ENCODE assay signal across 9 cellular contexts in the genomic region with DNA sequence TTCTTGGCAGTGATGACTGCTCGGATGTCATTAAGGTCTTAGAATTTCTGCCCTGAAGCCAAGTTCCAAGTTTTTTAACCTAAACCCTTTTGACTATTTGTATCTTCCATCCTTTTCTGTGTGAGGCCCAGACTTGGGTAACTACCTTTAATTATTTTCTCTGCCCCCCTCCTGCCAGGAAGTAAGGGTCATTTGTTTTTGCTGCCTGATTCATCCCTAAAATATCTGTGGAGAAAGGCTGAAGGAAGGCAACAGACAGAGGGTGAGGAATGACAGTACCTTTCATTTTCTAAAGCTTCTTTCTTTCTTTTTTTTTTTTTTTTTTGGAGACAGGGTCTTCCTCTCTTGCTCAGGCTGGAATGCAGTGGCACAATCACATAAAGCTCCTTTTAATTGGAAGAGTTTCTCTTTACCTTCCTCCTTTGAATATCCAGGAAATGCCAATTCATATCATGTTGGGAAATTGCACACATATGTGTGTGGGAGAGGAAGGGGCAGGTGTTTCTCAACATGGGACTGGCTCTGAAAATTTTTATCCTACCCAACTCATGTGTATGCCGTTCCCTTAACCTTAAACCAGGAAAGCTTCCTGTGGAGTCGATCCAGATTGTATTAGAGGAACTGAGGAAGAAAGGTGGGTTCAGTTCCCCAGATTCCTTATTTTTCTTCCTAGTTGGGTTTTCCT. TPM values are rescaled to one million over a fixed set of nuclear protein-coding genes. Genes with fewer than 3 reads are reported as not detected.
A peak's percentile ranks its signal among the peaks of the same experiment; 100 is the strongest.
DNase-seq lines count a peak whose midpoint lies in the region; ATAC-seq and TF ChIP-seq lines count a peak whose summit lies in the region.
"Had no signal": no experiment of that assay in that cellular context is flagged by ENCODE, and none has a peak within 500 bp of the region (broad histone marks: within the 10 kb centered on the region; RNA-seq: fewer than 3 reads in every experiment).

No MANE protein-coding gene starts in this region.

- TF ChIP-seq POLR2A in gastroesophageal sphincter (IDR thresholded peaks at IDR 0.05), result no peak

- DNase-seq in H7 (no peak), T-helper 17 cell (no peak), GDM1 (lab: John Stamatoyannopoulos, UW) (no peak), mucosa of descending colon (no peak)
- no peak for DNase-seq in effector CD8-positive, alpha-beta T cell (lab: John Stamatoyannopoulos, UW)

- H3K27me3 ChIP-seq in H7 (ENCODE audit: control insufficient read depth, insufficient read depth, low read length) (no peaks in the 10 kb centered on the region), gastroesophageal sphincter (no peaks in the 10 kb centered on the region), skeletal muscle tissue (ENCODE audit: control insufficient read depth in 3 of 3, insufficient read depth in 3 of 3, low read length in 3 of 3) (no peaks in the 10 kb centered on the region)

- peak overlapping the region; percentile 98 for H3K4me3 Mint-ChIP-seq in T-helper 17 cell

- peaks cover 1% of the 10 kb centered on the region for H3K27me3 Mint-ChIP-seq in T-helper 17 cell

- H3K4me1 ChIP-seq in gastroesophageal sphincter (peaks cover 0 to 23% (median 5%) of the 10 kb centered on the region in 3 donors), skeletal muscle tissue (ENCODE audit: control insufficient read depth in 3 of 3, insufficient read depth in 3 of 3, low read length in 3 of 3) (peaks cover 8 to 19% (median 14%) of the 10 kb centered on the region in 3 donors), mucosa of descending colon (ENCODE audit: low read depth) (peaks cover 23% of the 10 kb centered on the region)

- H3K36me3 ChIP-seq in H7 (replicated peaks; ENCODE audit: control insufficient read depth, insufficient read depth, low read length) (peaks cover 16% of the 10 kb centered on the region), gastroesophageal sphincter (peaks cover 0 to 44% of the 10 kb centered on the region in 2 donors), skeletal muscle tissue (ENCODE audit: control insufficient read depth in 3 of 3, insufficient read depth in 3 of 3, low read length in 3 of 3) (peaks cover 28 to 33% (median 28%) of the 10 kb centered on the region in 3 donors), mucosa of descending colon (ENCODE audit: low read depth) (peaks cover 3% of the 10 kb centered on the region)

- TF ChIP-seq CTCF in gastroesophageal sphincter (IDR thresholded peaks at IDR 0.05) (no peak), mucosa of descending colon (IDR thresholded peaks at IDR 0.05) (no peak)

- peaks cover 10% of the 10 kb centered on the region for H3K36me3 Mint-ChIP-seq in T-helper 17 cell (ENCODE audit: low read depth)

- TF ChIP-seq EP300 in gastroesophageal sphincter (IDR thresholded peaks at IDR 0.05), result no peak

- peak overlapping the region in 3 of 4 donors; percentile 86 to 93 (median 89) for H3K27ac ChIP-seq in gastroesophageal sphincter
- no peak overlapping the region for H3K27ac ChIP-seq in skeletal muscle tissue (ENCODE audit: low read depth, low read length)

- peak overlapping the region; percentile 97 for H3K27ac Mint-ChIP-seq in T-helper 17 cell

- no peaks in the 10 kb centered on the region for H3K9me3 ChIP-seq in T-helper 17 cell (ENCODE audit: control insufficient read depth, low read length, poor library complexity, severe bottlenecking)
- H3K9me3 ChIP-seq in gastroesophageal sphincter, result no peaks in the 10 kb centered on the region
- H3K9me3 ChIP-seq in skeletal muscle tissue (ENCODE audit: control insufficient read depth in 3 of 3, low read length in 3 of 3), result no peaks in the 10 kb centered on the region
- H3K9me3 ChIP-seq in mucosa of descending colon, result no peaks in the 10 kb centered on the region

- H3K4me3 ChIP-seq in H7 (ENCODE audit: insufficient read depth, low read depth, low read length) (peak overlapping the region; percentile 69), gastroesophageal sphincter (peak overlapping the region; percentile 53 to 66), skeletal muscle tissue (ENCODE audit: low read length in 3 of 3) (peak overlapping the region; percentile 97 to 99 (median 97)), mucosa of descending colon (no peak overlapping the region)

- intact Hi-C loops in mucosa of descending colon (cut with DNase I, micrococcal nuclease), result no loop called here

- peak overlapping the region; percentile 92 to 97 (median 96) for H3K9ac ChIP-seq in skeletal muscle tissue (ENCODE audit: low read depth in 1 of 3, low read length in 3 of 3)

- ATAC-seq in T-helper 17 cell (no peak), gastroesophageal sphincter (no peak), GM19452 (IDR thresholded peaks at IDR 0.05; ENCODE audit: unreplicated experiment) (no peak), mucosa of descending colon (no peak)

- 20 to 50% methylated on average over 1 to 3 of the region's 3 CpGs for WGBS in gastroesophageal sphincter (ENCODE audit: low coverage in 1 of 2), 2 donors

- peaks cover 17% of the 10 kb centered on the region for H3K4me1 Mint-ChIP-seq in T-helper 17 cell

RNA-seq across cellular contexts. Expression of gene VPS25, which starts 1.0 kb away (rescaled TPM):
- 146 and 152 TPM in 2 replicates for total RNA-seq in H7 (2014; rRNA removed; shearing (Covaris generic))
- total RNA-seq in T-helper 17 cell, result 10 to 100 TPM; 20.5 to 27.4 TPM
- total RNA-seq in gastroesophageal sphincter, result 10 to 100 TPM; 43.1 to 64.0 (median 44.8) TPM
- 38.6 TPM for total RNA-seq in skeletal muscle tissue
- total RNA-seq in mucosa of descending colon, result 10 to 100 TPM; 45.6 to 85.6 (median 83.3) TPM

RNA-seq across cellular contexts. Expression of gene WNK4, which starts 6.2 kb away (rescaled TPM):
- 0.24 and 0.44 TPM in 2 replicates for total RNA-seq in H7 (2014; rRNA removed; shearing (Covaris generic))
- total RNA-seq in T-helper 17 cell (under 1 TPM in 1 of 2 donors, not detected in 1; 0.31 TPM), gastroesophageal sphincter (1 to 10 TPM in 3 of 4 donors, under 1 TPM in 1; 0.78 to 6.7 (median 1.6) TPM), skeletal muscle tissue (not detected), mucosa of descending colon (10 to 100 TPM; 17.5 to 55.8 (median 32.4) TPM)

RNA-seq across cellular contexts. Expression of gene RAMP2, which starts 13.2 kb away (rescaled TPM):
- 10.8 and 13.5 TPM in 2 replicates for total RNA-seq in H7 (2014; rRNA removed; shearing (Covaris generic))
- total RNA-seq in T-helper 17 cell (not detected), gastroesophageal sphincter (10 to 100 TPM in 3 of 4 donors, 1 to 10 TPM in 1; 4.0 to 27.4 (median 21.5) TPM), skeletal muscle tissue (16.2 TPM), mucosa of descending colon (10 to 100 TPM in 2 of 3 donors, 1 to 10 TPM in 1; 5.7 to 17.2 (median 10.3) TPM)
- total RNA-seq: SK-MEL-5 had no signal

RNA-seq across cellular contexts. Expression of gene COA3, which starts 24.3 kb away (rescaled TPM):
- total RNA-seq in H7 (2014; rRNA removed; shearing (Covaris generic)), result 75.9 and 89.7 TPM in 2 replicates
- total RNA-seq in T-helper 17 cell (10 to 100 TPM; 10.1 to 15.2 TPM), gastroesophageal sphincter (10 to 100 TPM; 55.3 to 81.4 (median 66.8) TPM), skeletal muscle tissue (99.2 TPM), mucosa of descending colon (100 to 1,000 TPM in 2 of 3 donors, 10 to 100 TPM in 1; 92.7 to 151 (median 148) TPM)

RNA-seq across cellular contexts. Expression of gene CNTD1, which starts 24.5 kb away (rescaled TPM):
- 0.17 TPM in 1 of 2 replicates, not detected in the other for total RNA-seq in H7 (2014; rRNA removed; shearing (Covaris generic))
- total RNA-seq in T-helper 17 cell (not detected), gastroesophageal sphincter (under 1 TPM in 3 of 4 donors, not detected in 1; 0.20 to 0.93 (median 0.78) TPM), skeletal muscle tissue (1.0 TPM), mucosa of descending colon (1 to 10 TPM in 2 of 3 donors, under 1 TPM in 1; 0.79 to 3.3 (median 1.2) TPM)

Comparison
In these comparisons a context has a peak if more than half of its experiments do, and no peak if none do; other contexts are left out.
1. RNA of gene RAMP2, which starts 13.2 kb away (total RNA-seq): 4.0 to 27.4 TPM in gastroesophageal sphincter, 16.2 TPM in skeletal muscle tissue (single experiment), 10.8 to 13.5 TPM in H7 and 5.7 to 17.2 TPM in mucosa of descending colon; not detected in T-helper 17 cell; every median in the first group is over 4 times any median in the second.